In genomic region chr1:30793209-30793608, GRCh38 we compare ENCODE assay signal across 27 cellular contexts. TPM values are rescaled to one million over a fixed set of nuclear protein-coding genes. Genes with fewer than 3 reads are reported as not detected.
"Had no signal": no experiment of that assay in that cellular context is flagged by ENCODE, and none has a peak within 500 bp of the region (broad histone marks: within the 10 kb centered on the region; RNA-seq: fewer than 3 reads in every experiment).

No MANE protein-coding gene starts in this region.

- H3K27ac Mint-ChIP-seq: activated CD8-positive, alpha-beta T cell treated with anti-CD3 and anti-CD28 coated beads for 36 hours; activated naive CD8-positive, alpha-beta T cell; activated T-helper 17 cell treated with anti-CD3 and anti-CD28 coated beads, Interleukin-2, amount 50 U/mL, for 72 hours had no signal

- H3K4me3 Mint-ChIP-seq: activated CD8-positive, alpha-beta T cell treated with anti-CD3 and anti-CD28 coated beads for 36 hours; activated naive CD8-positive, alpha-beta T cell; activated T-cell treated with anti-CD3 and anti-CD28 coated beads, Interleukin-2, amount 50 U/mL, for 4 hours; activated T-helper 17 cell treated with anti-CD3 and anti-CD28 coated beads, Interleukin-2, amount 50 U/mL, for 72 hours had no signal

- DNase-seq: activated CD4-positive, alpha-beta T cell treated with anti-CD3 and anti-CD28 coated beads for 1 hour; activated CD4-positive, alpha-beta T cell treated with anti-CD3 and anti-CD28 coated beads for 48 hours; activated CD4-positive, alpha-beta T cell treated with anti-CD3 and anti-CD28 coated beads, Interleukin-2, amount 50 U/mL, for 1 hour; activated CD4-positive, alpha-beta T cell treated with anti-CD3 and anti-CD28 coated beads, Interleukin-2, amount 50 U/mL, for 48 hours; activated CD8-positive, alpha-beta memory T cell treated with anti-CD3 and anti-CD28 coated beads for 24 hours; activated CD8-positive, alpha-beta T cell treated with anti-CD3 and anti-CD28 coated beads for 36 hours; activated effector memory CD4-positive, alpha-beta T cell treated with Interleukin-2 at 50 U/mL for 16 hours; activated gamma-delta T cell treated with Interleukin-2 at 50 U/mL for 16 hours; activated naive CD4-positive, alpha-beta T cell treated with anti-CD3 and anti-CD28 coated beads, Interleukin-2, amount 50 U/mL, for 16 hours; activated naive CD4-positive, alpha-beta T cell treated with Interleukin-2 at 50 U/mL for 16 hours; activated T-cell treated with anti-CD3 and anti-CD28 coated beads, Interleukin-2, amount 50 U/mL, for 4 hours; amniotic stem cell; anterior cingulate cortex; brain microvascular endothelial cell; caudate nucleus; cortex of kidney; effector CD8-positive, alpha-beta T cell; foreskin fibroblast; T-helper 2 cell had no signal

- H3K27ac ChIP-seq: brain microvascular endothelial cell had no signal

- ATAC-seq: activated CD8-positive, alpha-beta T cell treated with anti-CD3 and anti-CD28 coated beads for 36 hours; activated T-cell treated with anti-CD3 and anti-CD28 coated beads, Interleukin-2, amount 50 U/mL, for 4 hours; activated T-helper 17 cell treated with anti-CD3 and anti-CD28 coated beads, Interleukin-2, amount 50 U/mL, for 72 hours; esophagus mucosa had no signal

- H3K9me3 Mint-ChIP-seq: activated CD8-positive, alpha-beta T cell treated with anti-CD3 and anti-CD28 coated beads for 36 hours; activated T-cell treated with anti-CD3 and anti-CD28 coated beads, Interleukin-2, amount 50 U/mL, for 4 hours; activated T-helper 17 cell treated with anti-CD3 and anti-CD28 coated beads, Interleukin-2, amount 50 U/mL, for 72 hours had no signal

- H3K36me3 ChIP-seq: brain microvascular endothelial cell had no signal

- H3K36me3 Mint-ChIP-seq: activated naive CD8-positive, alpha-beta T cell had no signal

- FAIRE-seq: astrocyte, colon, endometrium, frontal cortex had no signal

RNA-seq across cellular contexts. Expression of gene LAPTM5, which starts 35.6 kb away (rescaled TPM):
- total RNA-seq: chondrocyte had no signal
